In the genomic region with DNA sequence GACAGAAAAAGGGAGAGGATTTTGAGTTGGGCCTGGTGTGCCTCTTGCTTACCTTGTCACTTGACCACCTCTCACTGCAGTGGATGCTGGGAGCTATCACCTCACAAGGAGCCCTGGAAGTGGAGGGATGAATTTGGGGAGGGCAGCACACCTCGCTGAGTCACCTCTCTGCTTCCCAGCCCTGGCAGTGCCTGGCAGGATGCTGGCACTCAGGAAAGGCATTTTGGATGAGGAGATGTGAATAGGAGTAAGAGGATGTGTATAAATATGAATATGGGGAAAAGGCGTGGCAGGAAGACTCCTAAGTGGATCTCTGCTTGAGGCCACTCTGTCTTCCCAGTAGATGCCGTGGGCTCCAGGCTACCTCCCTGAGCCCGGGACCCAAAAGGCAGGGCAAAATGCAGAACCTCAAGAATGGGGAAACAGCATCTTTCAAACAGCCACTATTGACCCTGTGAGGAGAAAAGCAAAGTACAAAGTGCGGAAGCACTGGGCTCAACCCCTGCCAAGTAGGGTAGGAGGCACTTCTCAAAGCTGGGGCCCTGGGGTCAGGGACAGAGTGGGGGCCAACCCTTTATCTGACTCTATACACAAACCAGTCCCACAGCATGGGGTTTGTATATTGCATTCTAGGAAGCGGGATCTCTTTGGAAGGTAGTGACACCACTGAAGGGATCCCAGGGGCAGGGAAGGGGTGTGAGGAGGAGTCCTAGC, we compare ENCODE assay signal across 1 cellular context.
TF ChIP-seq lines count a peak whose summit lies in the region.

No MANE protein-coding gene starts in this region.

TF ChIP-seq in liver, 16 proteins besides CTCF, POLR2A, EP300 and RAD21 (continued from another document):
- no peak for TF ChIP-seq ATF3 (IDR thresholded peaks at IDR 0.05)
- TF ChIP-seq HNF4A (conservative IDR thresholded peaks at IDR 0.05) = peak; percentile 95 to 96
- TF ChIP-seq EGR1 (IDR thresholded peaks at IDR 0.05; ENCODE audit: low read depth in 2 of 2) = peak in 1 of 2 donors; percentile 32
- no peak for TF ChIP-seq TAF1 (conservative IDR thresholded peaks at IDR 0.05)
- TF ChIP-seq MAX (IDR thresholded peaks at IDR 0.05) = no peak
- no peak for TF ChIP-seq FOXA2 (IDR thresholded peaks at IDR 0.05)
- TF ChIP-seq FOXA1 (IDR thresholded peaks at IDR 0.05) = no peak
- no peak for TF ChIP-seq GABPA (IDR thresholded peaks at IDR 0.05 in 1 of 2, conservative IDR thresholded peaks at IDR 0.05 in 1 of 2)
